Comparison of ENCODE assay signal across 24 cellular contexts in genomic region chr4:41012308-41012707, GRCh38.
A peak's percentile ranks its signal among the peaks of the same experiment; 100 is the strongest.
DNase-seq lines count a peak whose midpoint lies in the region; ATAC-seq and TF ChIP-seq lines count a peak whose summit lies in the region.
"Had no signal": no experiment of that assay in that cellular context is flagged by ENCODE, and none has a peak within 500 bp of the region (broad histone marks: within the 10 kb centered on the region; RNA-seq: fewer than 3 reads in every experiment).

No MANE protein-coding gene starts in this region.

- H3K27ac Mint-ChIP-seq in activated CD8-positive, alpha-beta T cell treated with anti-CD3 and anti-CD28 coated beads for 36 hours = no peak overlapping the region
- H3K27ac Mint-ChIP-seq: activated B cell treated with CpG ODN at 0.5 μM for 24 hours; activated naive CD8-positive, alpha-beta T cell; activated T-helper 17 cell treated with anti-CD3 and anti-CD28 coated beads, Interleukin-2, amount 50 U/mL, for 72 hours; CD4-positive, CD25-positive, alpha-beta regulatory T cell; neural progenitor cell; stimulated activated naive B cell treated with anti-CD40 and anti-IgM and Interleukin-4, amounts not matched to agents 10 μg/mL and 1 μg/mL and 100 μg/mL, for 72 hours had no signal

- no peaks in the 10 kb centered on the region for H3K4me1 Mint-ChIP-seq in activated CD8-positive, alpha-beta T cell treated with anti-CD3 and anti-CD28 coated beads for 36 hours (ENCODE audit: low read depth)
- H3K4me1 Mint-ChIP-seq: activated B cell treated with CpG ODN at 0.5 μM for 24 hours; activated T-helper 17 cell treated with anti-CD3 and anti-CD28 coated beads, Interleukin-2, amount 50 U/mL, for 72 hours; stimulated activated naive B cell treated with anti-CD40 and anti-IgM and Interleukin-4, amounts not matched to agents 10 μg/mL and 1 μg/mL and 100 μg/mL, for 72 hours had no signal

- no peaks in the 10 kb centered on the region for H3K9me3 Mint-ChIP-seq in activated CD8-positive, alpha-beta T cell treated with anti-CD3 and anti-CD28 coated beads for 36 hours
- H3K9me3 Mint-ChIP-seq: activated T-helper 17 cell treated with anti-CD3 and anti-CD28 coated beads, Interleukin-2, amount 50 U/mL, for 72 hours; neural progenitor cell; stimulated activated naive B cell treated with anti-CD40 and anti-IgM and Interleukin-4, amounts not matched to agents 10 μg/mL and 1 μg/mL and 100 μg/mL, for 72 hours had no signal

- H3K27ac ChIP-seq in GM23248 (peak overlapping the region; percentile 40), smooth muscle cell (ENCODE audit: low read depth) (peak overlapping the region; percentile 23)
- H3K27ac ChIP-seq: dorsolateral prefrontal cortex, heart right ventricle, neural progenitor cell, Peyer's patch, right lobe of liver had no signal

- H3K9me3 ChIP-seq in GM23248 (ENCODE audit: low read depth) (no peaks in the 10 kb centered on the region), smooth muscle cell (replicated peaks; ENCODE audit: low read depth) (no peaks in the 10 kb centered on the region)
- H3K9me3 ChIP-seq: right lobe of liver had no signal

- H3K9me2 ChIP-seq in GM23248 (ENCODE audit: insufficient read depth) = no peaks in the 10 kb centered on the region

- H2AFZ ChIP-seq in GM23248 = peak overlapping the region; percentile 37; the same call in 1 of the 2 replicates
- H2AFZ ChIP-seq in smooth muscle cell (ENCODE audit: low read depth) = no peak overlapping the region
- H2AFZ ChIP-seq: neural progenitor cell had no signal

- H3K79me2 ChIP-seq in GM23248 (ENCODE audit: insufficient read depth) = peaks cover 24% of the 10 kb centered on the region
- peaks cover 12% of the 10 kb centered on the region for H3K79me2 ChIP-seq in smooth muscle cell (ENCODE audit: low read depth)

- no peaks in the 10 kb centered on the region for H3K36me3 ChIP-seq in GM23248 (ENCODE audit: low read depth)
- peaks cover 3% of the 10 kb centered on the region for H3K36me3 ChIP-seq in smooth muscle cell (ENCODE audit: low read depth)
- H3K36me3 ChIP-seq: neural progenitor cell, right lobe of liver had no signal

- no peaks in the 10 kb centered on the region for H3K36me3 Mint-ChIP-seq in activated CD8-positive, alpha-beta T cell treated with anti-CD3 and anti-CD28 coated beads for 36 hours (ENCODE audit: low read depth)
- H3K36me3 Mint-ChIP-seq: activated naive CD8-positive, alpha-beta T cell; CD4-positive, CD25-positive, alpha-beta regulatory T cell; stimulated activated naive B cell treated with anti-CD40 and anti-IgM and Interleukin-4, amounts not matched to agents 10 μg/mL and 1 μg/mL and 100 μg/mL, for 72 hours had no signal

- 23% methylated on average over 2 of the region's 2 CpGs for WGBS in GM23248 (ENCODE audit: low coverage in 1 of 2, low lambda C conversion rate in 2 of 2, missing lambda C conversion rate in 2 of 2), 2 experiments
- 69% methylated on average over 2 of the region's 2 CpGs for WGBS in smooth muscle cell (ENCODE audit: low lambda C conversion rate)

- H3K9ac ChIP-seq in GM23248 (peak overlapping the region; percentile 40), smooth muscle cell (ENCODE audit: low read depth) (no peak overlapping the region)
- H3K9ac ChIP-seq: neural progenitor cell had no signal

- H4K20me1 ChIP-seq in GM23248 (ENCODE audit: insufficient read depth) (no peaks in the 10 kb centered on the region), smooth muscle cell (ENCODE audit: low read depth) (peaks cover 5% of the 10 kb centered on the region)

- no peak overlapping the region for H3K4me3 Mint-ChIP-seq in activated CD8-positive, alpha-beta T cell treated with anti-CD3 and anti-CD28 coated beads for 36 hours
- H3K4me3 Mint-ChIP-seq: activated B cell treated with CpG ODN at 0.5 μM for 24 hours; activated naive CD8-positive, alpha-beta T cell; activated T-helper 17 cell treated with anti-CD3 and anti-CD28 coated beads, Interleukin-2, amount 50 U/mL, for 72 hours; CD4-positive, CD25-positive, alpha-beta regulatory T cell; neural progenitor cell; stimulated activated naive B cell treated with anti-CD40 and anti-IgM and Interleukin-4, amounts not matched to agents 10 μg/mL and 1 μg/mL and 100 μg/mL, for 72 hours had no signal

- H3K4me3 ChIP-seq in GM23248 (peak overlapping the region; percentile 25; the same call in 1 of the 2 replicates), cardiac fibroblast (replicated peaks in 1 of 2; ENCODE audit: low read depth in 2 of 2, low read length in 2 of 2) (no peak overlapping the region), smooth muscle cell (no peak overlapping the region)
- H3K4me3 ChIP-seq: dorsolateral prefrontal cortex, lung, neural progenitor cell, Peyer's patch, right lobe of liver had no signal

- DNase-seq in GM23248 (peak; percentile 68), cardiac fibroblast (ENCODE audit: low read depth in 2 of 2) (peak; percentile 43 to 59), hepatic stellate cell (ENCODE audit: low spot score) (peak; percentile 36), smooth muscle cell (lab: John Stamatoyannopoulos, UW; ENCODE audit: unreplicated experiment) (no peak), NCI-H748 (lab: John Stamatoyannopoulos, UW; ENCODE audit: unreplicated experiment) (no peak), midbrain (lab: John Stamatoyannopoulos, UW) (no peak)
- no peak for DNase-seq in activated CD8-positive, alpha-beta T cell treated with anti-CD3 and anti-CD28 coated beads for 36 hours
- DNase-seq: activated B cell treated with CpG ODN at 0.5 μM for 24 hours; activated CD4-positive, alpha-beta T cell treated with anti-CD3 and anti-CD28 coated beads, Interleukin-2, amount 50 U/mL, for 4 hours; CD4-positive, CD25-positive, alpha-beta regulatory T cell; dorsolateral prefrontal cortex; heart right ventricle; NCI-H748 treated with DMSO at 0.1 percent for 48 hours; Peyer's patch; posterior cingulate gyrus; right lobe of liver; SHP77 treated with DMSO at 0.1 percent for 48 hours; stimulated activated CD4-positive, alpha-beta T cell treated with anti-CD3 and anti-CD28 coated beads, Interleukin-15, amount 100 ng/mL, for 24 hours; stimulated activated naive B cell treated with anti-CD40 and anti-IgM and Interleukin-4, amounts not matched to agents 10 μg/mL and 1 μg/mL and 100 μg/mL, for 72 hours had no signal

- POLR2A ChIA-PET in activated CD8-positive, alpha-beta T cell treated with anti-CD3 and anti-CD28 coated beads for 36 hours (lab: Charles Lee) = no interaction called here

- H3F3A ChIP-seq in GM23248 (ENCODE audit: insufficient read depth) = peaks cover 33% of the 10 kb centered on the region
- H3F3A ChIP-seq in smooth muscle cell (ENCODE audit: low read depth) = no peaks in the 10 kb centered on the region

- H3K4me1 ChIP-seq in GM23248 (ENCODE audit: insufficient read depth) = peaks cover 29% of the 10 kb centered on the region
- H3K4me1 ChIP-seq in smooth muscle cell (ENCODE audit: low read depth) = no peaks in the 10 kb centered on the region
- H3K4me1 ChIP-seq: neural progenitor cell, Peyer's patch, right lobe of liver had no signal

- in situ Hi-C loops in GM23248 (cut with MboI) = no loop called here

- CTCF ChIA-PET in activated CD8-positive, alpha-beta T cell treated with anti-CD3 and anti-CD28 coated beads for 36 hours (lab: Charles Lee) = no interaction called here

- no peaks in the 10 kb centered on the region for H3K27me3 Mint-ChIP-seq in activated CD8-positive, alpha-beta T cell treated with anti-CD3 and anti-CD28 coated beads for 36 hours
- H3K27me3 Mint-ChIP-seq: activated B cell treated with CpG ODN at 0.5 μM for 24 hours; activated T-helper 17 cell treated with anti-CD3 and anti-CD28 coated beads, Interleukin-2, amount 50 U/mL, for 72 hours; CD4-positive, CD25-positive, alpha-beta regulatory T cell had no signal

- intact Hi-C loops in activated CD8-positive, alpha-beta T cell treated with anti-CD3 and anti-CD28 coated beads for 36 hours (cut with micrococcal nuclease) = no loop called here

- no peak for ATAC-seq in activated CD8-positive, alpha-beta T cell treated with anti-CD3 and anti-CD28 coated beads for 36 hours
- ATAC-seq in GM19395 (IDR thresholded peaks at IDR 0.05; ENCODE audit: unreplicated experiment) = no peak
- ATAC-seq: activated T-helper 17 cell treated with anti-CD3 and anti-CD28 coated beads, Interleukin-2, amount 50 U/mL, for 72 hours; right lobe of liver; stimulated activated naive B cell treated with anti-CD40 and anti-IgM and Interleukin-4, amounts not matched to agents 10 μg/mL and 1 μg/mL and 100 μg/mL, for 72 hours had no signal

- no peaks in the 10 kb centered on the region for H3K27me3 ChIP-seq in GM23248 (replicated peaks; ENCODE audit: insufficient read depth)
- H3K27me3 ChIP-seq in smooth muscle cell (ENCODE audit: low read depth) = no peaks in the 10 kb centered on the region
- H3K27me3 ChIP-seq: dorsolateral prefrontal cortex, heart right ventricle, neural progenitor cell, Peyer's patch, right lobe of liver had no signal

- TF ChIP-seq CTCF in cardiac fibroblast (IDR thresholded peaks at IDR 0.05; ENCODE audit: low read depth, low read length) (no peak), smooth muscle cell (IDR thresholded peaks at IDR 0.05; ENCODE audit: borderline replicate concordance, insufficient read depth, poor library complexity, severe bottlenecking) (no peak)
- TF ChIP-seq CTCF in activated CD8-positive, alpha-beta T cell treated with anti-CD3 and anti-CD28 coated beads for 36 hours (IDR thresholded peaks at IDR 0.05) = no peak

- H3K4me2 ChIP-seq in GM23248 (ENCODE audit: unreplicated experiment) = peak overlapping the region; percentile 29
- H3K4me2 ChIP-seq in smooth muscle cell = peak overlapping the region; percentile 14
- H3K4me2 ChIP-seq: neural progenitor cell had no signal

Comparison
In these comparisons a context has a peak if more than half of its experiments do, and no peak if none do; other contexts are left out.
1. DNase-seq: peak in GM23248 (single experiment), cardiac fibroblast (2 of 2) and hepatic stellate cell (single experiment); none in smooth muscle cell (single experiment), activated CD8-positive, alpha-beta T cell treated with anti-CD3 and anti-CD28 coated beads for 36 hours (single experiment), NCI-H748 (single experiment) and midbrain (single experiment).